ENCODE assay signal across 8 cellular contexts in the genomic region with DNA sequence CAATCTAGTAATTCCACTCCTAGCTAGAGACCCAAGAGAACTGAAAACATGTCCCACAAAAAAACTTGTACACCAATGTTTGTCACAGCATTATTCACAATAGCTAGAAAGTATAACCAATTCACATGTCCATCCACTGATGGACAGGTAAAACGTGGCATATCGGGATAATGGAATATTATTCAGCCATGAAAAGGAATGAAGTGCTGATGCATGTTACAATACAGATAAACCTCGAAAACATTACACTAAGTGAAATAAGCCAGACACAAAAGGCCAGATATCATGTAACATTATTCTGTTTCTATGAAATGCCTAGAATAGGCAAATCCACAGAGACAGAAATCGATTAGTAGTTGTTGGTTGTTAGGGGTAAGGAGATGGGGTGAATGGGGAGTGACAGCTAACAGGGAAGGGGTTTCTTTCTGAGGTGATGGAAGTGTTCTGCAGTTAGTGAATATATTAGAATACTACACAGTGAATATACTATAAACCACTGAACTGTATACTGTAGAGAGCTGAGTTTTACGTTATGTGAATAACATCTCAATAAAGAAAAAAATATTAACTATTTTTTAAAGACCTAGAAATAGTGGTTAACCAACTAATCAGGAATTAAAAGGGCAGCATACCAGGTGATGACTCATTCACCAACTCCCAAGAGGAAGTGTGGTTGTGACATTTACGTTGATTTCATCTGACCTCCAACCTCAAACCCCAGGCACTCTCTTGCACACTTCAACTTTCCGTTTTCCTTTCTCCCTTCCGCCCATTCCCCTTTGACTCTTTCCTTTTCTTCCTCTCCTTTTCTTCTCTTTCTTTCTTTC. TPM values are rescaled to one million over a fixed set of nuclear protein-coding genes. Genes with fewer than 3 reads are reported as not detected.
DNase-seq lines count a peak whose midpoint lies in the region; ATAC-seq, FAIRE-seq and TF ChIP-seq lines count a peak whose summit lies in the region.

No MANE protein-coding gene starts in this region.

- H3K9me2 ChIP-seq in OCI-LY7 (ENCODE audit: insufficient read depth, low read length) = no peaks in the 10 kb centered on the region

- H3K9me3 ChIP-seq in OCI-LY7 (ENCODE audit: low read length) = no peaks in the 10 kb centered on the region

- ATAC-seq in GM18909 (IDR thresholded peaks at IDR 0.05; ENCODE audit: poor library complexity, unreplicated experiment) = peak; percentile 79
- ATAC-seq in stimulated activated naive CD8-positive, alpha-beta T cell treated with anti-CD3 and anti-CD28 coated beads, Interleukin-15, Interleukin-2, amounts not matched to agents 100 U/mL and 50 U/mL, for 24 hours = peak; percentile 67

- no peaks in the 10 kb centered on the region for H4K20me1 ChIP-seq in OCI-LY7 (ENCODE audit: insufficient read depth, low read length)

- no peak for TF ChIP-seq CTCF in bronchial epithelial cell (IDR thresholded peaks at IDR 0.05; ENCODE audit: insufficient read depth, low read length, severe bottlenecking)
- TF ChIP-seq CTCF in OCI-LY7 (conservative IDR thresholded peaks at IDR 0.05; ENCODE audit: low read length) = no peak

- BruUV-seq in OCI-LY7 (replicated peaks; lab: Mats Ljungman, UMichigan) = no TSS peak

- H3K27ac ChIP-seq in OCI-LY7 (ENCODE audit: low read depth, low read length, poor library complexity, severe bottlenecking) = no peak overlapping the region

- no peaks in the 10 kb centered on the region for H3K4me1 ChIP-seq in OCI-LY7 (ENCODE audit: insufficient read depth, low read length, poor library complexity, severe bottlenecking)

- FAIRE-seq in bronchial epithelial cell (lab: Jason Lieb, UNC) = no peak

- intact Hi-C loops in OCI-LY7 (cut with micrococcal nuclease; ENCODE audit: unreplicated experiment) = no loop called here

- H3K4me3 ChIP-seq in bronchial epithelial cell (ENCODE audit: low read depth, low read length) = no peak overlapping the region
- H3K4me3 ChIP-seq in OCI-LY7 (ENCODE audit: low read depth, low read length, poor library complexity, severe bottlenecking) = no peak overlapping the region

- no peaks in the 10 kb centered on the region for H3K27me3 ChIP-seq in bronchial epithelial cell (ENCODE audit: control insufficient read depth, insufficient read depth, low read length)

- no peaks in the 10 kb centered on the region for H3K79me2 ChIP-seq in OCI-LY7 (ENCODE audit: insufficient read depth, low read depth, low read length)

- POLR2A ChIA-PET in OCI-LY7 (lab: Charles Lee) = no interaction called here

- in situ Hi-C loops in KBM-7 (cut with MboI; ENCODE audit: low pct_unique_long_range_greater_than_20kb, low sequenced_read_pairs) = no loop called here

- H3K4me2 ChIP-seq in OCI-LY7 (ENCODE audit: low read length) = no peak overlapping the region

- H3K36me3 ChIP-seq in bronchial epithelial cell (ENCODE audit: control insufficient read depth, insufficient read depth, low read length) (no peaks in the 10 kb centered on the region), OCI-LY7 (ENCODE audit: insufficient read depth, low read length) (no peaks in the 10 kb centered on the region)

- DNase-seq in AG08395 (ENCODE audit: low spot score) (peak; percentile 69), KBM-7 (peak; percentile 79), bronchial epithelial cell (ENCODE audit: low read depth) (peak; percentile 52), DMS79 (lab: John Stamatoyannopoulos, UW) (no peak), OCI-LY7 (ENCODE audit: low spot score) (no peak)
- peak; percentile 31 for DNase-seq in stimulated activated naive CD8-positive, alpha-beta T cell treated with anti-CD3 and anti-CD28 coated beads, Interleukin-15, Interleukin-2, amounts not matched to agents 100 U/mL and 50 U/mL, for 24 hours
- DNase-seq in effector CD8-positive, alpha-beta T cell (lab: John Stamatoyannopoulos, UW) = no peak

- H2AFZ ChIP-seq in OCI-LY7 (ENCODE audit: low read length) = no peak overlapping the region

- CTCF ChIA-PET in OCI-LY7 (lab: Charles Lee; ENCODE audit: unreplicated experiment) = no interaction called here

RNA-seq across cellular contexts. Expression of gene GAS7, which starts 48.6 kb away (rescaled TPM):
- 1.1 and 1.7 TPM in 2 replicates for total RNA-seq in bronchial epithelial cell
- total RNA-seq in OCI-LY7 (2014; rRNA removed; shearing (Covaris generic)) = not detected in 2 replicates
- total RNA-seq in OCI-LY7 (2022) = 0.46 and 1.5 TPM in 2 replicates

Comparison
In these comparisons a context has a peak if more than half of its experiments do, and no peak if none do; other contexts are left out.
1. DNase-seq: peak in AG08395 (single experiment), KBM-7 (single experiment), bronchial epithelial cell (single experiment) and stimulated activated naive CD8-positive, alpha-beta T cell treated with anti-CD3 and anti-CD28 coated beads, Interleukin-15, Interleukin-2, amounts not matched to agents 100 U/mL and 50 U/mL, for 24 hours (single experiment); none in effector CD8-positive, alpha-beta T cell (single experiment), DMS79 (single experiment) and OCI-LY7 (single experiment).